In the genomic region with DNA sequence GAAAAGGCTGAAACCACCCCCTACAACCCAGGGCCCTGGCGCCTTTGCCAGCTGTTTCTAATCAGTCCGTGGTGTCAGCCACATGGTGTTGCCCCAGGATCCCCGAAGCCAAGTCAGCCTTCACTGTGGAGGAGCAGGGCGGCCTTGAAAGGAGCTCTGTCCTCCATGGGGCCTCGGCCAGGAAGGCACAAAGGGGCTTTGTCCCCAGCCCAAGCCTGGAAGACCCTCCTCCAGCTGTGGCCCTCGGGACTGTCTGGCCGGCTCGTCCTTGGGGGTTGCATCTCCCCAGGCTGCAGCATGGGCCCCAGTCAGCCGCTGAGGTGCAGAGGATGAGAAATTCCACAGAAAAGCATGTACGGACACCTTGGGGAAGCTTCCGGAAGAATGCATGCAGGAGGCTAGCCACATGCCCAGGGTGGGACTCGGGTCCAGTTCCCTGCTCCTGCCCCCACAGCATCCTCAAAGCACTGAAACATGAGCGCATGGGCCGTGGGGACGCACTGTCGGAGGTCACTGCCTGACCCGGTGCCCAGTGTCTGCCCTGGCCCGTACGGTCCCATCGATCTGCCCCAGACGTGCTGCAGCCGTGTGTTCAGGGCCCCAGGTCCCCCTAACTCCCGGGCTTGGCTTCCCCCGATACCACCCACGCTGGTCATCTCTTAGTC, we compare ENCODE assay signal across 13 cellular contexts. TPM values are rescaled to one million over a fixed set of nuclear protein-coding genes. Genes with fewer than 3 reads are reported as not detected.
DNase-seq lines count a peak whose midpoint lies in the region; ATAC-seq, FAIRE-seq and TF ChIP-seq lines count a peak whose summit lies in the region.
"Had no signal": no experiment of that assay in that cellular context is flagged by ENCODE, and none has a peak within 500 bp of the region (broad histone marks: within the 10 kb centered on the region; RNA-seq: fewer than 3 reads in every experiment).

No MANE protein-coding gene starts in this region.

- peak; percentile 73 for ATAC-seq in GM12878
- no peak for ATAC-seq in HepG2
- ATAC-seq in HG03159 (IDR thresholded peaks at IDR 0.05; ENCODE audit: unreplicated experiment), result no peak
- ATAC-seq: esophagus mucosa, left lobe of liver had no signal

- SMC1A ChIA-PET in GM12878 (lab: Charles Lee; ENCODE audit: uncharacterized antibody, unreplicated experiment), result no interaction called here

- POLR2A ChIA-PET in GM12878 (lab: Charles Lee) (no interaction called here), HepG2 (lab: Yijun Ruan, JAX) (interaction anchor here (1.1 kb wide), 1 partner anchor 57 kb away, joined by 3 read pairs; no protein-coding TSS in a partner anchor)

- H2AFZ ChIP-seq in GM12878 (ENCODE audit: control insufficient read depth, low read depth, low read length) (no peak overlapping the region), HepG2 (ENCODE audit: low read length) (no peak overlapping the region)

- no peak overlapping the region for H3K27ac Mint-ChIP-seq in activated naive CD4-positive, alpha-beta T cell treated with anti-CD3 and anti-CD28 coated beads, Interleukin-2, amount 10 ng/mL, durations not matched to agents 7 days and 5 days

- H3K79me2 ChIP-seq in GM12878 (ENCODE audit: control insufficient read depth, insufficient read depth, low read length) (no peaks in the 10 kb centered on the region), HepG2 (ENCODE audit: insufficient read depth, low read length) (no peaks in the 10 kb centered on the region)

- H3K9me3 ChIP-seq in GM12878 (replicated peaks; ENCODE audit: control insufficient read depth, insufficient read depth, low read length) (no peaks in the 10 kb centered on the region), HepG2 (ENCODE audit: low read length) (no peaks in the 10 kb centered on the region), tibial nerve (no peaks in the 10 kb centered on the region)
- H3K9me3 ChIP-seq: prostate gland, thyroid gland had no signal

- no peak overlapping the region for H3K9ac ChIP-seq in GM12878 (ENCODE audit: control insufficient read depth, insufficient read depth, low read length)
- H3K9ac ChIP-seq in HepG2 (ENCODE audit: insufficient read depth, low read depth, low read length), result no peak overlapping the region

- peaks cover 5% of the 10 kb centered on the region for H3K4me1 Mint-ChIP-seq in activated naive CD4-positive, alpha-beta T cell treated with anti-CD3 and anti-CD28 coated beads, Interleukin-2, amount 10 ng/mL, durations not matched to agents 7 days and 5 days

- H3K27ac ChIP-seq in GM12878 (ENCODE audit: control insufficient read depth, insufficient read depth), result no peak overlapping the region
- H3K27ac ChIP-seq in HepG2 (ENCODE audit: extremely low read length, insufficient read depth, low read length), result no peak overlapping the region
- H3K27ac ChIP-seq in tibial nerve, result peak overlapping the region in 3 of 4 donors; percentile 54 to 84 (median 84)
- H3K27ac ChIP-seq: prostate gland, thyroid gland had no signal

- H3K27me3 ChIP-seq in GM12878 (replicated peaks in 1 of 2; ENCODE audit: control insufficient read depth in 2 of 2, insufficient read depth in 2 of 2, low read length in 1 of 2), result no peaks in the 10 kb centered on the region; a peak in 1 of 4 replicates
- H3K27me3 ChIP-seq in HepG2 (ENCODE audit: control insufficient read depth in 1 of 2, insufficient read depth in 2 of 2, low read length in 2 of 2), result no peaks in the 10 kb centered on the region
- no peaks in the 10 kb centered on the region for H3K27me3 ChIP-seq in tibial nerve
- H3K27me3 ChIP-seq: thyroid gland had no signal

- no TSS peak for BruUV-seq in GM12878 (replicated peaks; lab: Mats Ljungman, UMichigan)
- no TSS peak for BruUV-seq in HepG2 (replicated peaks; lab: Mats Ljungman, UMichigan)

- in situ Hi-C loops in GM12878 (cut with MboI), result no loop called here
- in situ Hi-C loops in HepG2 (cut with HindIII; ENCODE audit: extremely low pct_ligation_motif_present, low pct_unique_long_range_greater_than_20kb), result no loop called here

- CTCF ChIA-PET in GM12878 (lab: Yijun Ruan, JAX) (no interaction called here), HepG2 (lab: Yijun Ruan, JAX; ENCODE audit: low intra/inter-chr PET ratio, low total read pairs) (no interaction called here)
- CTCF ChIA-PET in activated naive CD4-positive, alpha-beta T cell treated with anti-CD3 and anti-CD28 coated beads, Interleukin-2, amount 10 ng/mL, durations not matched to agents 7 days and 5 days (lab: Charles Lee), result no interaction called here

- H3K4me2 ChIP-seq in GM12878 (ENCODE audit: control insufficient read depth, insufficient read depth), result no peak overlapping the region
- H3K4me2 ChIP-seq in HepG2 (ENCODE audit: low read depth, low read length), result no peak overlapping the region

- no peaks in the 10 kb centered on the region for H3K36me3 Mint-ChIP-seq in activated naive CD4-positive, alpha-beta T cell treated with anti-CD3 and anti-CD28 coated beads, Interleukin-2, amount 10 ng/mL, durations not matched to agents 7 days and 5 days

- no peak for TF ChIP-seq POLR2A in GM12878 (IDR thresholded peaks at IDR 0.05; ENCODE audit: low read depth, low read length)
- TF ChIP-seq POLR2A in HepG2 (IDR thresholded peaks at IDR 0.05; ENCODE audit: insufficient read depth in 1 of 2, low read depth in 2 of 2, low read length in 2 of 2), result no peak
- no peak for TF ChIP-seq POLR2A in tibial nerve (IDR thresholded peaks at IDR 0.05)

- FAIRE-seq in GM12878 (lab: Jason Lieb, UNC) (no peak), HepG2 (lab: Jason Lieb, UNC) (no peak)

- TF ChIP-seq RAD21 in GM12878 (IDR thresholded peaks at IDR 0.05; ENCODE audit: insufficient read depth, low read depth, low read length), result no peak
- TF ChIP-seq RAD21 in HepG2 (CRISPR knock-in tag; IDR thresholded peaks at IDR 0.05), result no peak

- H3K27me3 Mint-ChIP-seq in activated naive CD4-positive, alpha-beta T cell treated with anti-CD3 and anti-CD28 coated beads, Interleukin-2, amount 10 ng/mL, durations not matched to agents 7 days and 5 days, result peaks cover 8% of the 10 kb centered on the region

- H4K20me1 ChIP-seq in GM12878 (ENCODE audit: control insufficient read depth, insufficient read depth) (no peaks in the 10 kb centered on the region), HepG2 (ENCODE audit: insufficient read depth, low read length) (no peaks in the 10 kb centered on the region)

- TF ChIP-seq EP300 in GM12878 (IDR thresholded peaks at IDR 0.05; ENCODE audit: borderline replicate concordance in 1 of 2, control insufficient read depth in 1 of 2, low read depth in 2 of 2, low read length in 2 of 2), result no peak
- TF ChIP-seq EP300 in HepG2 (IDR thresholded peaks at IDR 0.05; ENCODE audit: low read depth in 2 of 2, low read length in 2 of 2), result no peak
- no peak for TF ChIP-seq EP300 in HepG2 (CRISPR knock-in tag; IDR thresholded peaks at IDR 0.05; ENCODE audit: borderline replicate concordance)
- TF ChIP-seq EP300 in tibial nerve (IDR thresholded peaks at IDR 0.05), result peak in 1 of 2 donors; percentile 36

- DNase-seq in activated naive CD4-positive, alpha-beta T cell treated with anti-CD3 and anti-CD28 coated beads, Interleukin-2, amount 50 U/mL, for 16 hours, result peak; percentile 11
- no peak for DNase-seq in activated naive CD4-positive, alpha-beta T cell treated with Interleukin-2 at 50 U/mL for 16 hours
- DNase-seq in GM12878 (ENCODE audit: low read depth, low spot score) (no peak), HepG2 (ENCODE audit: low spot score) (no peak), tibial nerve (ENCODE audit: low spot score in 2 of 2) (no peak), NCI-H345 (lab: John Stamatoyannopoulos, UW) (no peak)
- DNase-seq in activated naive CD4-positive, alpha-beta T cell treated with anti-CD3 and anti-CD28 coated beads, Interleukin-2, amount 10 ng/mL, durations not matched to agents 7 days and 5 days, result no peak
- DNase-seq: NCI-H510A treated with DMSO at 0.1 percent for 48 hours, thyroid gland had no signal

- RAD21 ChIA-PET in GM12878 (lab: Charles Lee; ENCODE audit: unreplicated experiment), result no interaction called here

- TF ChIP-seq CTCF in GM12878 (IDR thresholded peaks at IDR 0.05 in 2 of 3, conservative IDR thresholded peaks at IDR 0.05 in 1 of 3; ENCODE audit: control insufficient read depth in 2 of 3, extremely low read depth in 1 of 3, insufficient read depth in 1 of 3, low read depth in 3 of 3, low read length in 3 of 3) (no peak), HepG2 (CRISPR knock-in tag; IDR thresholded peaks at IDR 0.05) (no peak), tibial nerve (IDR thresholded peaks at IDR 0.05) (no peak)

- 46% methylated on average over 25 of the region's 25 CpGs for whole genome bisulfite sequencing in GM12878 (ENCODE audit: insufficient coverage, insufficient replicate concordance, low lambda C conversion rate, missing lambda C conversion rate)
- WGBS in HepG2 (ENCODE audit: low lambda C conversion rate), result 53% methylated on average over 12 of the region's 25 CpGs
- whole genome bisulfite sequencing in tibial nerve, 2 donors, result 54 to 61% methylated on average over 11 to 25 of the region's 25 CpGs

- no peaks in the 10 kb centered on the region for H3K9me3 Mint-ChIP-seq in activated naive CD4-positive, alpha-beta T cell treated with anti-CD3 and anti-CD28 coated beads, Interleukin-2, amount 10 ng/mL, durations not matched to agents 7 days and 5 days

- intact Hi-C loops in GM12878 (cut with micrococcal nuclease; ENCODE audit: unreplicated experiment) (no loop called here), HepG2 (cut with micrococcal nuclease; ENCODE audit: unreplicated experiment) (no loop called here)

- H3K4me1 ChIP-seq in GM12878 (ENCODE audit: control insufficient read depth, insufficient read depth, low read length), result peaks cover 21% of the 10 kb centered on the region
- peaks cover 78% of the 10 kb centered on the region for H3K4me1 ChIP-seq in HepG2 (ENCODE audit: insufficient read depth, low read length)
- peaks cover 0 to 76% (median 39%) of the 10 kb centered on the region in 4 donors for H3K4me1 ChIP-seq in tibial nerve
- H3K4me1 ChIP-seq: prostate gland had no signal

- H3K36me3 ChIP-seq in GM12878 (ENCODE audit: control insufficient read depth in 2 of 2, insufficient read depth in 2 of 2, low read length in 1 of 2) (no peaks in the 10 kb centered on the region), HepG2 (replicated peaks in 1 of 2; ENCODE audit: control insufficient read depth in 1 of 2, insufficient read depth in 2 of 2, low read length in 2 of 2) (no peaks in the 10 kb centered on the region), tibial nerve (no peaks in the 10 kb centered on the region)
- H3K36me3 ChIP-seq: prostate gland, thyroid gland had no signal

- no peak overlapping the region for H3K4me3 Mint-ChIP-seq in activated naive CD4-positive, alpha-beta T cell treated with anti-CD3 and anti-CD28 coated beads, Interleukin-2, amount 10 ng/mL, durations not matched to agents 7 days and 5 days

- H3K4me3 ChIP-seq in GM12878 (no peak overlapping the region), HepG2 (replicated peaks in 1 of 3; ENCODE audit: insufficient read depth in 1 of 3, low read depth in 2 of 3, low read length in 3 of 3) (no peak overlapping the region), tibial nerve (no peak overlapping the region)
- H3K4me3 ChIP-seq: prostate gland, thyroid gland had no signal

RNA-seq across cellular contexts. Expression of gene POFUT2, which starts 38.6 kb away (rescaled TPM):
- total RNA-seq in GM12878 (2013; cell fraction: nucleolus; rRNA removed), result 49.9 and 52.0 TPM in 2 replicates
- total RNA-seq in GM12878 (2014; rRNA removed) (5.3 and 7.6 TPM in 2 replicates), GM12878 (2014; rRNA removed; fragmentation: Illumina TruSeq; extraction: Trizol) (3.6 and 4.5 TPM in 2 replicates), GM12878 (2021) (11.8 and 15.1 TPM in 2 replicates), HepG2 (2016; rRNA removed; fragmentation: Illumina TruSeq; extraction: Trizol) (9.8 and 24.0 TPM in 2 replicates), tibial nerve (10 to 100 TPM; 19.5 to 66.3 (median 35.1) TPM)
- 5.5 TPM for polyA plus RNA-seq in GM12878 (2011; ENCODE audit: low read depth)
- polyA plus RNA-seq in GM12878 (2011; rRNA removed) (8.0 and 9.1 TPM in 2 replicates), GM12878 (2014; fragmentation: Illumina TruSeq; extraction: Trizol) (4.7 and 8.0 TPM in 2 replicates), GM12878 (2014; fragmentation: Nextera tagmentation; extraction: Ambion mirVana) (1 to 10 TPM; 1.2 to 1.6 TPM), GM12878 (2014; rRNA removed) (12.2 and 12.7 TPM in 2 replicates), GM12878 (2016; fragmentation: Nextera tagmentation; extraction: Ambion mirVana) (1 to 10 TPM; 5.2 to 6.0 TPM), HepG2 (2011; rRNA removed) (21.7 and 22.8 TPM in 2 replicates)
- polyA plus RNA-seq in GM12878 (2011; cell fraction: cytosol; rRNA removed), result 7.5 and 9.1 TPM in 2 replicates
- polyA plus RNA-seq in GM12878 (2011; cell fraction: nucleus; rRNA removed), result 97.7 and 118 TPM in 2 replicates
- 13.8 and 15.7 TPM in 2 replicates for polyA plus RNA-seq in GM12878 (2012)
- polyA minus RNA-seq in GM12878 (2011; rRNA and poly(A)+ RNA removed), result 6.0 and 9.5 TPM in 2 replicates
- 0.67 and 1.8 TPM in 2 replicates for polyA minus RNA-seq in GM12878 (2011; cell fraction: cytosol; rRNA and poly(A)+ RNA removed)
- 19.7 and 22.3 TPM in 2 replicates for polyA minus RNA-seq in GM12878 (2011; cell fraction: nucleus; rRNA and poly(A)+ RNA removed)
- 2.9 and 4.1 TPM in 2 replicates for total RNA-seq in HepG2 (2016; cell fraction: cytosol; rRNA removed; fragmentation: Illumina TruSeq; extraction: Trizol; ENCODE audit: low read depth)
- total RNA-seq in HepG2 (2016; cell fraction: insoluble cytoplasmic fraction; rRNA removed; fragmentation: Illumina TruSeq; extraction: Trizol), result 8.5 and 20.1 TPM in 2 replicates
- total RNA-seq in HepG2 (2016; cell fraction: membrane; rRNA removed; fragmentation: Illumina TruSeq; extraction: Trizol), result 7.7 and 7.9 TPM in 2 replicates
- total RNA-seq in HepG2 (2016; cell fraction: nucleus; rRNA removed; fragmentation: Illumina TruSeq; extraction: Trizol), result 29.0 and 30.4 TPM in 2 replicates
- 14.9 and 16.0 TPM in 2 replicates for polyA plus RNA-seq in HepG2 (2011; cell fraction: cytosol; rRNA removed)
- polyA plus RNA-seq in HepG2 (2011; cell fraction: nucleus; rRNA removed), result 67.0 and 84.3 TPM in 2 replicates
- polyA plus RNA-seq in HepG2 (2012), result 25.3 and 34.5 TPM in 2 replicates
- polyA plus RNA-seq in HepG2 (2016; cell fraction: cytosol; fragmentation: Illumina TruSeq; extraction: Trizol; ENCODE audit: low read depth), result 3.3 and 3.7 TPM in 2 replicates
- 7.8 and 10.0 TPM in 2 replicates for polyA plus RNA-seq in HepG2 (2016; cell fraction: insoluble cytoplasmic fraction; fragmentation: Illumina TruSeq; extraction: Trizol; ENCODE audit: low read depth)
- polyA plus RNA-seq in HepG2 (2016; cell fraction: membrane; fragmentation: Illumina TruSeq; extraction: Trizol; ENCODE audit: low read depth), result 6.3 and 6.9 TPM in 2 replicates
- polyA plus RNA-seq in HepG2 (2016; cell fraction: nucleus; fragmentation: Illumina TruSeq; extraction: Trizol; ENCODE audit: insufficient read depth, low read depth), result 66.5 TPM in 2 replicates
- polyA minus RNA-seq in HepG2 (2011; rRNA and poly(A)+ RNA removed; ENCODE audit: low replicate concordance), result 10.4 and 14.1 TPM in 2 replicates
- 8.6 and 9.1 TPM in 2 replicates for polyA minus RNA-seq in HepG2 (2011; cell fraction: cytosol; rRNA and poly(A)+ RNA removed)
- 22.9 and 23.1 TPM in 2 replicates for polyA minus RNA-seq in HepG2 (2011; cell fraction: nucleus; rRNA and poly(A)+ RNA removed)

Comparison
In these comparisons a context has a peak if more than half of its experiments do, and no peak if none do; other contexts are left out.
1. H3K27ac ChIP-seq: peak in tibial nerve (3 of 4); none in GM12878 (single experiment) and HepG2 (single experiment).